8 cellular contexts compared by ENCODE assay signal in the genomic region with DNA sequence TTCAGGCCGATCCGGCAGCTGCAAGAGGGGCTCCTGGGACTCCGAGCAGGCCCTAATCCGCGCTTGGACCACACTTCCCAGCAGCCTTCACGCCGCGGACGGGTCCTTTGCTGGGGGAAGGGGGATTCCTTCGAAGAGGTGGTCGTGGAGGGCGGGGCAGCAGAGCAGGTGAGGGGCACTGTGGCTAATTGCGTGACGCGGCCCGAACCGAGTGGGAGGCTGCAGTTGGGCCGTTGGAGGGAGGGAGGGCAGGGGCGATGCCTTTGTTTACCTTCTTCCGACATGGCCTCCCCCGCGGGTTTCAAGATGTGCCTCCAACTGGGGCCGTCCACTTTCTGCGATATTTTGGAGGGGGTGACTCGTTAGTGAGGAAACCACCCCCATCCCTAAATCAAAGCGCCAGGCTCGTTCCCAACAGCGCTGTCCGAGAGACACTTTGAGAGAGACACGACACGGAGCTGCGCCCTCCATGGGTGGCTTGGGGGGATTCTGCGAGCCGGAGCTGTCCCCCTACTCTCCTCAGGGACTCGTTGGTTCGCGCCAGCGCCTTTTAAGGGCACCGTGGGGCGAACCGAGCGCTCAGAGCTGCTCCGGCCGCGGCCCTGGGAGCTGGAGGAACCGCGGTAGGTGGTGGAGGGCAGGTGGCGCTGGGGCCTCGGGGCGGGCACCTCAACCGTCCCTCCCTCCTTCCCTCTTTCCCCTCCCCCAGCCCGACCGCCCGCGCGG. TPM values are rescaled to one million over a fixed set of nuclear protein-coding genes. Genes with fewer than 3 reads are reported as not detected.
DNase-seq lines count a peak whose midpoint lies in the region; ATAC-seq and TF ChIP-seq lines count a peak whose summit lies in the region.

A gene (plus strand): TSS at position 582 of the 726 bp plus-strand sequence. CDS start 3,070 bp downstream, outside the sequence.

- peaks cover 39% of the 10 kb centered on the region for H3K4me1 Mint-ChIP-seq in T-helper 1 cell treated with Interleukin-12 subunit alpha and Interleukin-12 subunit beta and Interleukin-4 antibody, amounts not matched to agents 30 μg/mL and 1 μg/mL, for 36 hours (ENCODE audit: low read depth)

- H3K4me3 Mint-ChIP-seq in T-helper 1 cell treated with Interleukin-12 subunit alpha and Interleukin-12 subunit beta and Interleukin-4 antibody, amounts not matched to agents 30 μg/mL and 1 μg/mL, for 36 hours: peak within 1 kb of the TSS; percentile 96

- peak within 1 kb of the TSS; percentile 98 for H3K27ac ChIP-seq in prostate gland

- peak; percentile 96 for TF ChIP-seq POLR2A in prostate gland (IDR thresholded peaks at IDR 0.05)

- no peaks in the 10 kb centered on the region for H3K27me3 ChIP-seq in prostate gland (replicated peaks; ENCODE audit: insufficient read depth)

- H3K27ac Mint-ChIP-seq in T-helper 1 cell treated with Interleukin-12 subunit alpha and Interleukin-12 subunit beta and Interleukin-4 antibody, amounts not matched to agents 30 μg/mL and 1 μg/mL, for 36 hours: peak within 1 kb of the TSS; percentile 98

- H3K4me3 ChIP-seq in prostate gland: peak within 1 kb of the TSS; percentile 73 to 94

- H3K9me3 ChIP-seq in prostate gland: no peaks in the 10 kb centered on the region

- in situ Hi-C loops in GM13976 (cut with MboI; ENCODE audit: low sequenced_read_pairs, unreplicated experiment): no loop called here

- H3K36me3 ChIP-seq in prostate gland: no peaks in the 10 kb centered on the region

- H3K4me1 ChIP-seq in prostate gland (replicated peaks): peaks cover 5% of the 10 kb centered on the region

- intact Hi-C loops in left cardiac atrium (cut with DNase I): no loop called here
- intact Hi-C loops in prostate gland (cut with DNase I): loop anchor here (10.0 kb wide), 1 partner anchor 123 kb away; a partner anchor contains a TSS

- under 1% methylated on average over 38 of the region's 56 CpGs for WGBS in prostate gland

- no peaks in the 10 kb centered on the region for H3K27me3 Mint-ChIP-seq in T-helper 1 cell treated with Interleukin-12 subunit alpha and Interleukin-12 subunit beta and Interleukin-4 antibody, amounts not matched to agents 30 μg/mL and 1 μg/mL, for 36 hours (ENCODE audit: low read depth)

- DNase-seq in GM13976 (ENCODE audit: low spot score): peak; percentile 92
- peak; percentile 82 for DNase-seq in NCI-H1436 treated with DMSO at 0.1 percent for 48 hours (lab: John Stamatoyannopoulos, UW)
- DNase-seq in amniotic stem cell (lab: John Stamatoyannopoulos, UW): peak; percentile 86
- peak; percentile 93 for DNase-seq in left cardiac atrium
- peak; percentile 91 for DNase-seq in prostate gland (ENCODE audit: low spot score)
- peak; percentile 90 for DNase-seq in ureter (ENCODE audit: low spot score)

- TF ChIP-seq CTCF in GM13976 (IDR thresholded peaks at IDR 0.05; ENCODE audit: borderline replicate concordance, control extremely low read depth, extremely low read depth, insufficient read depth, missing control alignments) (no peak), prostate gland (IDR thresholded peaks at IDR 0.05) (peak in 2 of 4 experiments; percentile 17 to 30)

- H3K9me3 Mint-ChIP-seq in T-helper 1 cell treated with Interleukin-12 subunit alpha and Interleukin-12 subunit beta and Interleukin-4 antibody, amounts not matched to agents 30 μg/mL and 1 μg/mL, for 36 hours: no peaks in the 10 kb centered on the region

- peaks cover 13% of the 10 kb centered on the region for H3K36me3 Mint-ChIP-seq in T-helper 1 cell treated with Interleukin-12 subunit alpha and Interleukin-12 subunit beta and Interleukin-4 antibody, amounts not matched to agents 30 μg/mL and 1 μg/mL, for 36 hours (ENCODE audit: low read depth)

- peak; percentile 87 for ATAC-seq in HG02798 (IDR thresholded peaks at IDR 0.05; ENCODE audit: poor library complexity, unreplicated experiment)
- ATAC-seq in left cardiac atrium: peak; percentile 95 to 96

RNA-seq across cellular contexts. Expression of the gene that starts here (rescaled TPM):
- total RNA-seq in left cardiac atrium (10 to 100 TPM; 17.8 to 20.0 TPM), prostate gland (10 to 100 TPM; 32.9 to 81.0 TPM), ureter (15.6 TPM)

Comparison
In these comparisons a context has a peak if more than half of its experiments do, and no peak if none do; other contexts are left out.
1. Peak in every context shown above with its lines: DNase-seq, ATAC-seq, H3K4me3 ChIP-seq and H3K27ac ChIP-seq.